In genomic region chr11:59212744-59213573, GRCh38 we compare ENCODE assay signal across 1 cellular context.
A peak's percentile ranks its signal among the peaks of the same experiment; 100 is the strongest.
TF ChIP-seq lines count a peak whose summit lies in the region.

TSS of gene MPEG1 (minus strand) at chr11:59212927. CDS start at chr11:59212865, 62 bp downstream.

TF ChIP-seq in GM12878, 131 proteins besides CTCF, POLR2A, EP300 and RAD21 (continued from another document and continues in another):
- TF ChIP-seq PRDM15 (CRISPR knock-in tag; IDR thresholded peaks at IDR 0.05) (no peak), SUPT20H (IDR thresholded peaks at IDR 0.05; ENCODE audit: borderline replicate concordance, control insufficient read depth, low read depth, low read length) (no peak), BMI1 (IDR thresholded peaks at IDR 0.05; ENCODE audit: borderline replicate concordance) (no peak), E2F4 (IDR thresholded peaks at IDR 0.05; ENCODE audit: low read depth, low read length) (no peak), HSF1 (IDR thresholded peaks at IDR 0.05; ENCODE audit: low read depth, low read length) (no peak), PKNOX1 (IDR thresholded peaks at IDR 0.05) (no peak), CBX5 (IDR thresholded peaks at IDR 0.05; ENCODE audit: low read depth) (0 out of 2 replicates have a peak, but pooled peaks have one; percentile 2), NFYA (IDR thresholded peaks at IDR 0.05; ENCODE audit: borderline replicate concordance, low read depth, low read length) (no peak), MLLT1 (IDR thresholded peaks at IDR 0.05) (0 out of 2 replicates have a peak, but pooled peaks have one; percentile 42), ZBTB33 (IDR thresholded peaks at IDR 0.05) (no peak), E2F8 (IDR thresholded peaks at IDR 0.05; ENCODE audit: low read depth, partially characterized antibody) (no peak), FOXK2 (IDR thresholded peaks at IDR 0.05) (no peak), NBN (IDR thresholded peaks at IDR 0.05) (0 out of 2 replicates have a peak, but pooled peaks have one; percentile 20), SIN3A (IDR thresholded peaks at IDR 0.05; ENCODE audit: low read depth, low read length) (no peak), TCF12 (IDR thresholded peaks at IDR 0.05; ENCODE audit: low read depth, low read length) (0 out of 2 replicates have a peak, but pooled peaks have one; percentile 12), CEBPB (IDR thresholded peaks at IDR 0.05; ENCODE audit: borderline replicate concordance in 1 of 2, low read depth in 2 of 2, low read length in 2 of 2) (no peak), HDGF (IDR thresholded peaks at IDR 0.05) (no peak), ZNF207 (IDR thresholded peaks at IDR 0.05; ENCODE audit: borderline replicate concordance) (no peak), ATF3 (IDR thresholded peaks at IDR 0.05; ENCODE audit: borderline replicate concordance, extremely low read depth, low read depth, low read length) (no peak), BHLHE40 (IDR thresholded peaks at IDR 0.05; ENCODE audit: borderline replicate concordance in 1 of 2, low read depth in 2 of 2, low read length in 1 of 2) (peak in 1 of 2 experiments; percentile 1; a peak in 1 of 4 replicates), ATF2 (IDR thresholded peaks at IDR 0.05; ENCODE audit: low read length) (peak; percentile 22), RFX5 (IDR thresholded peaks at IDR 0.05; ENCODE audit: low read depth, low read length) (no peak), ZBTB11 (CRISPR knock-in tag; IDR thresholded peaks at IDR 0.05) (no peak), CUX1 (IDR thresholded peaks at IDR 0.05; ENCODE audit: insufficient replicate concordance, low read depth, low read length) (no peak), TCF3 (IDR thresholded peaks at IDR 0.05; ENCODE audit: borderline replicate concordance, insufficient read depth, low read depth, low read length) (no peak)
